16 cellular contexts compared by ENCODE assay signal in genomic region chr10:58593008-58593407, GRCh38.
"Had no signal": no experiment of that assay in that cellular context is flagged by ENCODE, and none has a peak within 500 bp of the region (broad histone marks: within the 10 kb centered on the region; RNA-seq: fewer than 3 reads in every experiment).

No MANE protein-coding gene starts in this region.

- H3K4me1 Mint-ChIP-seq: activated naive CD8-positive, alpha-beta T cell treated with anti-CD3 and anti-CD28 coated beads for 36 hours; stimulated activated naive B cell treated with anti-CD40 and anti-IgM and Interleukin-4, amounts not matched to agents 10 μg/mL and 1 μg/mL and 100 μg/mL, for 72 hours; T-helper 17 cell had no signal

- H3K27me3 Mint-ChIP-seq: stimulated activated naive B cell treated with anti-CD40 and anti-IgM and Interleukin-4, amounts not matched to agents 10 μg/mL and 1 μg/mL and 100 μg/mL, for 72 hours had no signal

- DNase-seq: activated CD4-positive, alpha-beta T cell treated with anti-CD3 and anti-CD28 coated beads, Interleukin-2, amount 50 U/mL, for 1 hour; activated CD4-positive, CD25-positive, alpha-beta regulatory T cell treated with anti-CD3 and anti-CD28 coated beads, Interleukin-2, amount 50 U/mL, for 72 hours; activated gamma-delta T cell treated with Interleukin-2 at 50 U/mL for 16 hours; activated naive CD8-positive, alpha-beta T cell treated with anti-CD3 and anti-CD28 coated beads for 36 hours; activated T-cell treated with anti-CD3 and anti-CD28 coated beads, Interleukin-2, amount 50 U/mL, for 72 hours; amygdala; dorsolateral prefrontal cortex; foreskin fibroblast; hippocampal formation; nephron progenitor cell; stimulated activated naive B cell treated with anti-CD40 and anti-IgM and Interleukin-4, amounts not matched to agents 10 μg/mL and 1 μg/mL and 100 μg/mL, for 72 hours; T-helper 17 cell had no signal

- H3K4me3 Mint-ChIP-seq: activated naive CD8-positive, alpha-beta T cell treated with anti-CD3 and anti-CD28 coated beads for 36 hours; activated T-cell treated with anti-CD3 and anti-CD28 coated beads, Interleukin-2, amount 50 U/mL, for 72 hours; mesothelial cell of epicardium; nephron progenitor cell; stimulated activated naive B cell treated with anti-CD40 and anti-IgM and Interleukin-4, amounts not matched to agents 10 μg/mL and 1 μg/mL and 100 μg/mL, for 72 hours; T-helper 17 cell had no signal

- H3K4me3 ChIP-seq: cardiac muscle cell, dorsolateral prefrontal cortex had no signal

- H3K36me3 ChIP-seq: cardiac muscle cell had no signal

- H3K27ac Mint-ChIP-seq: activated naive CD8-positive, alpha-beta T cell treated with anti-CD3 and anti-CD28 coated beads for 36 hours; activated T-cell treated with anti-CD3 and anti-CD28 coated beads, Interleukin-2, amount 50 U/mL, for 72 hours; mesothelial cell of epicardium; nephron progenitor cell; progenitor cell of endocrine pancreas; stimulated activated naive B cell treated with anti-CD40 and anti-IgM and Interleukin-4, amounts not matched to agents 10 μg/mL and 1 μg/mL and 100 μg/mL, for 72 hours; T-helper 17 cell had no signal

- ATAC-seq: activated T-cell treated with anti-CD3 and anti-CD28 coated beads, Interleukin-2, amount 50 U/mL, for 72 hours; stimulated activated naive B cell treated with anti-CD40 and anti-IgM and Interleukin-4, amounts not matched to agents 10 μg/mL and 1 μg/mL and 100 μg/mL, for 72 hours; T-helper 17 cell had no signal

- H3K27ac ChIP-seq: cardiac muscle cell, dorsolateral prefrontal cortex, epithelial cell of prostate had no signal

- H3K27me3 ChIP-seq: cardiac muscle cell, dorsolateral prefrontal cortex had no signal

- H3K36me3 Mint-ChIP-seq: activated naive CD8-positive, alpha-beta T cell treated with anti-CD3 and anti-CD28 coated beads for 36 hours; stimulated activated naive B cell treated with anti-CD40 and anti-IgM and Interleukin-4, amounts not matched to agents 10 μg/mL and 1 μg/mL and 100 μg/mL, for 72 hours had no signal
